Comparison of ENCODE assay signal across 12 cellular contexts in the genomic region with DNA sequence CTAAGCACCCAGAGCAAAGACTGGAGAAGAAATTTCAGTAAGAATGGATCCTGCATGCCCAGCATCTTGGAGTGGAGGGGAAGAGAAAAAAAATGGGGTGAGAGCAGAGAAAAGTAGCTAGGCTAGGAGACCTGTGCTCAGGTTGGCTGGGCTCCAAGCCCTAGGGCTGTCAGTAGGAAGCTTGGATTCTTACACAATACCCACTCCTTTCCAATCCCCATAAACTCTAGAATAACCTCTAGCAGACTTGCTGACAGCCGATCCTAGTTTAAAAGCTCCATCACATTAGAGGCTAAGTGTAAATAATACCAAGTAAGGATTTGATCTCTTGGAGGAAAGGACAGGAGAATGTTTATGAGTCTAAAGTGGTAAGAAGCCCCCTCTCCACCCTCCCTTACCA. TPM values are rescaled to one million over a fixed set of nuclear protein-coding genes. Genes with fewer than 3 reads are reported as not detected.
DNase-seq lines count a peak whose midpoint lies in the region; ATAC-seq and TF ChIP-seq lines count a peak whose summit lies in the region.
"Had no signal": no experiment of that assay in that cellular context is flagged by ENCODE, and none has a peak within 500 bp of the region (broad histone marks: within the 10 kb centered on the region; RNA-seq: fewer than 3 reads in every experiment).

No MANE protein-coding gene starts in this region.

- H3K36me3 ChIP-seq in body of pancreas (replicated peaks in 1 of 2; ENCODE audit: insufficient read depth in 1 of 2, low read depth in 2 of 2) (no peaks in the 10 kb centered on the region), lower lobe of right lung (no peaks in the 10 kb centered on the region), MM.1S (replicated peaks; ENCODE audit: insufficient read depth, low read length) (no peaks in the 10 kb centered on the region), suprapubic skin (no peaks in the 10 kb centered on the region)

- H3K79me2 ChIP-seq in MM.1S (ENCODE audit: low read length) = no peaks in the 10 kb centered on the region

- no peaks in the 10 kb centered on the region for H4K20me1 ChIP-seq in MM.1S (ENCODE audit: insufficient read depth, low read length)

- no peak overlapping the region for H2AFZ ChIP-seq in MM.1S (ENCODE audit: low read length)

- H3K4me1 ChIP-seq in body of pancreas (peaks cover 4% of the 10 kb centered on the region), lower lobe of right lung (peaks cover 3% of the 10 kb centered on the region), MM.1S (ENCODE audit: low read length) (peaks cover 48% of the 10 kb centered on the region), suprapubic skin (peaks cover 8% of the 10 kb centered on the region)

- H3K9me3 ChIP-seq in body of pancreas (no peaks in the 10 kb centered on the region), lower lobe of right lung (no peaks in the 10 kb centered on the region), MM.1S (replicated peaks; ENCODE audit: insufficient read depth, low read length) (no peaks in the 10 kb centered on the region), suprapubic skin (no peaks in the 10 kb centered on the region)

- no peak overlapping the region for H3K4me2 ChIP-seq in MM.1S (ENCODE audit: low read depth, low read length)

- intact Hi-C loops in body of pancreas (cut with DNase I) (no loop called here), lower lobe of right lung (cut with DNase I) (no loop called here)

- H3K27ac ChIP-seq in body of pancreas (no peak overlapping the region), lower lobe of right lung (no peak overlapping the region), MM.1S (ENCODE audit: low read length) (no peak overlapping the region), suprapubic skin (no peak overlapping the region)
- H3K27ac ChIP-seq: dorsolateral prefrontal cortex, VCaP had no signal

- TF ChIP-seq CTCF in body of pancreas (IDR thresholded peaks at IDR 0.05) = no peak
- TF ChIP-seq CTCF in lower lobe of right lung (IDR thresholded peaks at IDR 0.05) = no peak
- no peak for TF ChIP-seq CTCF in MM.1S (IDR thresholded peaks at IDR 0.05; ENCODE audit: low read length)
- TF ChIP-seq CTCF in suprapubic skin (IDR thresholded peaks at IDR 0.05) = no peak

- H3K27me3 ChIP-seq in body of pancreas (no peaks in the 10 kb centered on the region), lower lobe of right lung (ENCODE audit: low read depth) (no peaks in the 10 kb centered on the region), MM.1S (replicated peaks; ENCODE audit: insufficient read depth, low read length) (no peaks in the 10 kb centered on the region), suprapubic skin (no peaks in the 10 kb centered on the region)

- WGBS in body of pancreas, 2 donors = 56 to 74% methylated on average over 1 of the region's 1 CpG
- 25% methylated on average over 1 of the region's 1 CpG for WGBS in suprapubic skin

- no peak for TF ChIP-seq EP300 in suprapubic skin (IDR thresholded peaks at IDR 0.05)

- H3F3A ChIP-seq in MM.1S (ENCODE audit: insufficient read depth, low read length) = peaks cover 10% of the 10 kb centered on the region; the same call in 1 of the 2 replicates

- DNase-seq in EL (peak; percentile 83), Kasumi-1 (lab: John Stamatoyannopoulos, UW) (peak; percentile 49 to 65), body of pancreas (peak in 3 of 4 donors; percentile 18 to 57 (median 39)), lower lobe of right lung (peak; percentile 73), MM.1S (no peak), suprapubic skin (ENCODE audit: low spot score in 2 of 2) (no peak), HK-2 (ENCODE audit: unreplicated experiment) (no peak)
- DNase-seq: dorsolateral prefrontal cortex, immature natural killer cell, NCI-H82 had no signal

- no peak for TF ChIP-seq POLR2A in body of pancreas (IDR thresholded peaks at IDR 0.05)
- TF ChIP-seq POLR2A in suprapubic skin (IDR thresholded peaks at IDR 0.05) = no peak

- ATAC-seq in body of pancreas (no peak), lower lobe of right lung (peak; percentile 55 to 69), GM19324 (IDR thresholded peaks at IDR 0.05; ENCODE audit: low FRiP score, unreplicated experiment) (no peak)

- H3K9me2 ChIP-seq in MM.1S (replicated peaks; ENCODE audit: insufficient read depth, low read length) = no peaks in the 10 kb centered on the region

- no peak overlapping the region for H3K9ac ChIP-seq in MM.1S (ENCODE audit: low read length)

- no peak overlapping the region for H3K4me3 ChIP-seq in body of pancreas
- H3K4me3 ChIP-seq in lower lobe of right lung = no peak overlapping the region
- H3K4me3 ChIP-seq in MM.1S (ENCODE audit: low read length) = no peak overlapping the region
- no peak overlapping the region for H3K4me3 ChIP-seq in suprapubic skin
- H3K4me3 ChIP-seq: dorsolateral prefrontal cortex had no signal

RNA-seq across cellular contexts. Expression of gene NABP1, which starts 46.2 kb away (rescaled TPM):
- total RNA-seq in body of pancreas (10 to 100 TPM; 10.9 to 39.2 TPM), lower lobe of right lung (48.6 TPM), suprapubic skin (10 to 100 TPM in 3 of 4 donors, 1 to 10 TPM in 1; 6.3 to 33.6 (median 16.1) TPM)

Comparison
In these comparisons a context has a peak if more than half of its experiments do, and no peak if none do; other contexts are left out.
1. DNase-seq: peak in EL (single experiment), Kasumi-1 (2 of 2), body of pancreas (3 of 4) and lower lobe of right lung (single experiment); none in MM.1S (single experiment), suprapubic skin (0 of 2) and HK-2 (single experiment).
2. ATAC-seq: peak in lower lobe of right lung (2 of 2); none in body of pancreas (single experiment) and GM19324 (single experiment).